ENCODE assay signal across 17 cellular contexts in genomic region chr9:21570643-21571275, GRCh38.
DNase-seq lines count a peak whose midpoint lies in the region; ATAC-seq and TF ChIP-seq lines count a peak whose summit lies in the region.
"Had no signal": no experiment of that assay in that cellular context is flagged by ENCODE, and none has a peak within 500 bp of the region (broad histone marks: within the 10 kb centered on the region; RNA-seq: fewer than 3 reads in every experiment).

No MANE protein-coding gene starts in this region.

- in situ Hi-C loops in G401 (cut with HindIII; ENCODE audit: low sequenced_read_pairs), result no loop called here
- in situ Hi-C loops in HAP-1 (cut with MboI; ENCODE audit: low sequenced_read_pairs), result no loop called here

- TSS peak; percentile 85 for BruUV-seq in PC-3 (replicated peaks; lab: Mats Ljungman, UMichigan)

- no peaks in the 10 kb centered on the region for H3K9me2 ChIP-seq in PC-3 (replicated peaks; ENCODE audit: low read length)

- no peaks in the 10 kb centered on the region for H4K20me1 ChIP-seq in PC-3 (ENCODE audit: low read length)

- WGBS in urinary bladder, result 85% methylated on average over 5 of the region's 5 CpGs

- peak overlapping the region; percentile 84 for H3K4me2 ChIP-seq in PC-3 (ENCODE audit: low read length)

- H3K27me3 ChIP-seq in PC-3 (ENCODE audit: low read length), result no peaks in the 10 kb centered on the region
- peaks cover 26% of the 10 kb centered on the region for H3K27me3 ChIP-seq in HAP-1 (ENCODE audit: low read depth)

- H2AFZ ChIP-seq in PC-3 (ENCODE audit: low read length), result peak overlapping the region; percentile 34; the same call in 1 of the 2 replicates

- CTCF ChIA-PET in PC-3 (lab: Charles Lee), result no interaction called here

- H3K4me3 ChIP-seq in PC-3 (ENCODE audit: low read length) (peak overlapping the region; percentile 54), urinary bladder (ENCODE audit: low read depth, low read length) (no peak overlapping the region), HAP-1 (no peak overlapping the region)

- H3K79me2 ChIP-seq in PC-3 (ENCODE audit: low read length), result peaks cover 89% of the 10 kb centered on the region

- ATAC-seq in PC-3, result peak; percentile 77
- ATAC-seq: SK-N-SH treated with all-trans-retinoic acid at 6 μM for 48 hours, T-cell had no signal

- POLR2A ChIA-PET in PC-3 (lab: Charles Lee; ENCODE audit: unreplicated experiment), result interaction anchor here (0.6 kb wide), 1 partner anchor 12 kb away, joined by 5 read pairs; no protein-coding TSS in a partner anchor

- H3K9ac ChIP-seq in PC-3 (ENCODE audit: low read length), result peak overlapping the region; percentile 34

- H3K9me3 ChIP-seq in PC-3 (ENCODE audit: low read length), result no peaks in the 10 kb centered on the region
- H3K9me3 ChIP-seq in HAP-1, result no peaks in the 10 kb centered on the region

- H3K36me3 ChIP-seq in PC-3 (ENCODE audit: low read depth, low read length) (no peaks in the 10 kb centered on the region), urinary bladder (ENCODE audit: insufficient read depth) (no peaks in the 10 kb centered on the region), HAP-1 (replicated peaks) (no peaks in the 10 kb centered on the region)

- intact Hi-C loops in PC-3 (cut with micrococcal nuclease), result no loop called here

- H3K4me1 ChIP-seq in PC-3 (ENCODE audit: insufficient read depth, low read length) (peaks cover 67% of the 10 kb centered on the region), urinary bladder (ENCODE audit: insufficient read depth) (no peaks in the 10 kb centered on the region), HAP-1 (no peaks in the 10 kb centered on the region)

- H3K27ac ChIP-seq in PC-3 (ENCODE audit: low read length), result peak overlapping the region; percentile 80
- H3K27ac ChIP-seq in epithelial cell of prostate, result peak overlapping the region; percentile 98
- H3K27ac ChIP-seq in urinary bladder (ENCODE audit: low read depth), result peak overlapping the region; percentile 16
- H3K27ac ChIP-seq: C4-2B had no signal

- DNase-seq in G401 (ENCODE audit: low spot score) (peak; percentile 45), PC-3 (peak; percentile 69), epithelial cell of prostate (ENCODE audit: low read depth, low spot score) (no peak), MV-4-11 (lab: John Stamatoyannopoulos, UW) (no peak), HAP-1 (ENCODE audit: low spot score in 2 of 2) (no peak)
- no peak for DNase-seq in stimulated activated CD4-positive, alpha-beta T cell treated with anti-CD3 and anti-CD28 coated beads, Interleukin-12 subunit alpha, Interleukin-12 subunit beta, amount 100 ng/mL, for 4 hours
- DNase-seq: AML-193, DMS79 treated with DMSO at 0.1 percent for 48 hours, NCI-H1092, NCI-H2081 treated with DMSO at 0.1 percent for 48 hours, NCI-H446 treated with DMSO at 0.1 percent for 48 hours, RPMI8226, SIG-M5, T-cell had no signal

- TF ChIP-seq CTCF in PC-3 (conservative IDR thresholded peaks at IDR 0.05; ENCODE audit: low read depth, low read length), result no peak

- H3F3A ChIP-seq in PC-3 (ENCODE audit: low read length, unreplicated experiment), result peaks cover 13% of the 10 kb centered on the region

Comparison
In these comparisons a context has a peak if more than half of its experiments do, and no peak if none do; other contexts are left out.
1. DNase-seq: peak in G401 (single experiment) and PC-3 (single experiment); none in epithelial cell of prostate (single experiment), MV-4-11 (single experiment), stimulated activated CD4-positive, alpha-beta T cell treated with anti-CD3 and anti-CD28 coated beads, Interleukin-12 subunit alpha, Interleukin-12 subunit beta, amount 100 ng/mL, for 4 hours (single experiment) and HAP-1 (0 of 2).
2. H3K27ac ChIP-seq: peak in every context shown above with its lines; median percentile 98 in epithelial cell of prostate; 80 in PC-3; 16 in urinary bladder.